Comparison of ENCODE assay signal across 33 cellular contexts in the genomic region with DNA sequence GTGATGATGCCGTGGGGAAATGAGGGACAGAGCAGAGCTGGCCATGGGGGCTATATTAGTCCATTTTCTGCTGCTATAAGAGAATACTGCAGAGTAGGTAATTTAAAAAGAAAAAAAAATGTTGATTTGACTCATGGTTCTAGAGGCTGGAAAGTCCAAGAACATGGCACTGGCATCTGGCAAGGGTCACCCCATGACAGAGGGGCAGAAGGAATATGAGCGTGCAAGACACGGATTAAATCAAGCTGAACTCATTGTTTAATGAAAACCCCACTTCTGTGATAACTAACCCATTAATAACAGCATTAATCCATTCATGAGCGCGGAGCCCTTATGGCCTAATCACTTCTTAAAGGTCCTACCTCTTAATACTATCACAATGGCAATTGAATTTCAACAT.
DNase-seq lines count a peak whose midpoint lies in the region; ATAC-seq, FAIRE-seq and TF ChIP-seq lines count a peak whose summit lies in the region.
"Had no signal": no experiment of that assay in that cellular context is flagged by ENCODE, and none has a peak within 500 bp of the region (broad histone marks: within the 10 kb centered on the region; RNA-seq: fewer than 3 reads in every experiment).

No MANE protein-coding gene starts in this region.

- WGBS in HepG2 (ENCODE audit: low lambda C conversion rate) = 58% methylated on average over 5 of the region's 5 CpGs
- WGBS in right lobe of liver (ENCODE audit: insufficient coverage, low coverage, low lambda C conversion rate, missing lambda C conversion rate) = 94% methylated on average over 5 of the region's 5 CpGs

- no peaks in the 10 kb centered on the region for H4K20me1 ChIP-seq in HepG2 (ENCODE audit: insufficient read depth, low read length)
- H4K20me1 ChIP-seq: BLaER1; BLaER1 treated with 17β-estradiol and CSF1 and Interleukin-3, amounts not matched to agents 10 nM and 100 nM had no signal

- CTCF ChIA-PET in HepG2 (lab: Yijun Ruan, JAX; ENCODE audit: low intra/inter-chr PET ratio, low total read pairs) = no interaction called here
- CTCF ChIA-PET in HEK293 (lab: Yijun Ruan, JAX) = interaction anchor here (0.9 kb wide), 1 partner anchor 259 kb away, joined by 3 read pairs; no protein-coding TSS in a partner anchor

- no peaks in the 10 kb centered on the region; the same call in 1 of the 2 replicates for H3K9me3 ChIP-seq in HepG2 (ENCODE audit: low read length)
- peaks cover 0 to 3% (median 0%) of the 10 kb centered on the region in 4 donors for H3K9me3 ChIP-seq in right lobe of liver
- no peaks in the 10 kb centered on the region for H3K9me3 ChIP-seq in HEK293 (ENCODE audit: control insufficient read depth, insufficient read depth, low read depth, low read length)
- H3K9me3 ChIP-seq: A549, BE2C, Caco-2 had no signal

- POLR2A ChIA-PET in HepG2 (lab: Yijun Ruan, JAX) = no interaction called here
- POLR2A ChIA-PET in HEK293 (lab: Yijun Ruan, JAX) = no interaction called here

- TF ChIP-seq CTCF in HepG2 (CRISPR knock-in tag; IDR thresholded peaks at IDR 0.05) = no peak
- no peak for TF ChIP-seq CTCF in right lobe of liver (IDR thresholded peaks at IDR 0.05)
- no peak for TF ChIP-seq CTCF in HEK293 (tag by site-specific recombination; IDR thresholded peaks at IDR 0.05)

- no peak for TF ChIP-seq RAD21 in HepG2 (CRISPR knock-in tag; IDR thresholded peaks at IDR 0.05)

- in situ Hi-C loops in HepG2 (cut with HindIII; ENCODE audit: extremely low pct_ligation_motif_present, low pct_unique_long_range_greater_than_20kb) = no loop called here

- H3K27ac ChIP-seq in HepG2 (ENCODE audit: extremely low read length, insufficient read depth, low read length) (no peak overlapping the region), right lobe of liver (no peak overlapping the region), HEK293 (ENCODE audit: extremely low read depth, low read depth, low read length) (no peak overlapping the region)
- H3K27ac ChIP-seq: 22Rv1; A549; BLaER1; BLaER1 treated with 17β-estradiol and CSF1 and Interleukin-3, amounts not matched to agents 10 nM and 100 nM; C4-2B had no signal

- TF ChIP-seq EP300 in HepG2 (IDR thresholded peaks at IDR 0.05; ENCODE audit: low read depth in 2 of 2, low read length in 2 of 2) = no peak
- TF ChIP-seq EP300 in HepG2 (CRISPR knock-in tag; IDR thresholded peaks at IDR 0.05; ENCODE audit: borderline replicate concordance) = no peak

- H3K36me3 ChIP-seq in HepG2 (replicated peaks in 1 of 2; ENCODE audit: control insufficient read depth in 1 of 2, insufficient read depth in 2 of 2, low read length in 2 of 2) (no peaks in the 10 kb centered on the region), right lobe of liver (no peaks in the 10 kb centered on the region), HEK293 (ENCODE audit: control insufficient read depth in 2 of 2, insufficient read depth in 1 of 2, low read length in 2 of 2) (no peaks in the 10 kb centered on the region)
- H3K36me3 ChIP-seq: BE2C; BLaER1; BLaER1 treated with 17β-estradiol and CSF1 and Interleukin-3, amounts not matched to agents 10 nM and 100 nM had no signal

- H3K27me3 ChIP-seq in HepG2 (ENCODE audit: control insufficient read depth in 1 of 2, insufficient read depth in 2 of 2, low read length in 2 of 2) (no peaks in the 10 kb centered on the region), right lobe of liver (no peaks in the 10 kb centered on the region)
- H3K27me3 ChIP-seq: BE2C; BLaER1; BLaER1 treated with 17β-estradiol and CSF1 and Interleukin-3, amounts not matched to agents 10 nM and 100 nM had no signal

- DNase-seq in NCI-H2171 treated with DMSO at 0.1 percent for 48 hours (lab: John Stamatoyannopoulos, UW) (peak; percentile 38), NCI-H2171 (lab: John Stamatoyannopoulos, UW) (no peak), HepG2 (ENCODE audit: low spot score) (no peak), right lobe of liver (no peak), activated gamma-delta T cell (lab: John Stamatoyannopoulos, UW) (no peak)
- DNase-seq: 8988T; ACHN; AML-193; BE2C; C1 segment of cervical spinal cord; Caco-2; Calu3; CD4-positive, alpha-beta memory T cell; CD4-positive, alpha-beta T cell; CD4-positive, CD25-positive, alpha-beta regulatory T cell; CD8-positive, alpha-beta memory T cell; CD8-positive, alpha-beta T cell; COR-L47; DMS 273 treated with DMSO at 0.1 percent for 48 hours; DMS153; DMS53; DMS79; DMS79 treated with DMSO at 0.1 percent for 48 hours; DND-41; EL had no signal

- no peaks in the 10 kb centered on the region for H3K79me2 ChIP-seq in HepG2 (ENCODE audit: insufficient read depth, low read length)

- H3K4me3 ChIP-seq in HepG2 (replicated peaks in 1 of 3; ENCODE audit: insufficient read depth in 1 of 3, low read depth in 2 of 3, low read length in 3 of 3) (no peak overlapping the region), right lobe of liver (no peak overlapping the region), HEK293 (ENCODE audit: low read depth, low read length) (no peak overlapping the region)
- H3K4me3 ChIP-seq: A549; BLaER1; BLaER1 treated with 17β-estradiol and CSF1 and Interleukin-3, amounts not matched to agents 10 nM and 100 nM had no signal

- intact Hi-C loops in HepG2 (cut with micrococcal nuclease; ENCODE audit: unreplicated experiment) = no loop called here
- intact Hi-C loops in right lobe of liver (cut with DNase I) = no loop called here

- no peak for TF ChIP-seq POLR2A in HepG2 (IDR thresholded peaks at IDR 0.05; ENCODE audit: insufficient read depth in 1 of 2, low read depth in 2 of 2, low read length in 2 of 2)
- TF ChIP-seq POLR2A in right lobe of liver (IDR thresholded peaks at IDR 0.05) = no peak

- ATAC-seq in HepG2 (no peak), right lobe of liver (no peak)
- ATAC-seq: A549; CD8-positive, alpha-beta T cell had no signal

- H2AFZ ChIP-seq in HepG2 (ENCODE audit: low read length) = no peak overlapping the region

- H3K9ac ChIP-seq in HepG2 (ENCODE audit: insufficient read depth, low read depth, low read length) = no peak overlapping the region
- H3K9ac ChIP-seq: BLaER1; BLaER1 treated with 17β-estradiol and CSF1 and Interleukin-3, amounts not matched to agents 10 nM and 100 nM had no signal

- H3K4me1 ChIP-seq in HepG2 (ENCODE audit: insufficient read depth, low read length) (no peaks in the 10 kb centered on the region), right lobe of liver (peaks cover 0 to 7% (median 0%) of the 10 kb centered on the region in 4 donors), HEK293 (ENCODE audit: control insufficient read depth, insufficient read depth, low read length) (no peaks in the 10 kb centered on the region)
- H3K4me1 ChIP-seq: A549, BE2C had no signal

- H3K4me2 ChIP-seq in HepG2 (ENCODE audit: low read depth, low read length) = no peak overlapping the region
- H3K4me2 ChIP-seq: A549; BLaER1; BLaER1 treated with 17β-estradiol and CSF1 and Interleukin-3, amounts not matched to agents 10 nM and 100 nM had no signal

- no peak for FAIRE-seq in HepG2 (lab: Jason Lieb, UNC)
- FAIRE-seq: A204.1, A549, D721Med had no signal

- BruUV-seq in HepG2 (replicated peaks; lab: Mats Ljungman, UMichigan) = no TSS peak

TF ChIP-seq in HepG2, 621 proteins besides CTCF, POLR2A, EP300 and RAD21:
- TF ChIP-seq ZNF564 (CRISPR knock-in tag; IDR thresholded peaks at IDR 0.05) (peak; percentile 93; the same call in 1 of the 2 replicates), AGO2 (optimal IDR thresholded peaks at IDR 0.05; ENCODE audit: low read depth, low read length) (no peak)

TF ChIP-seq in HEK293, 187 proteins besides CTCF, POLR2A, EP300 and RAD21:
- TF ChIP-seq ZNF501 (tag by site-specific recombination; IDR thresholded peaks at IDR 0.05) (no peak), ZNF791 (tag by site-specific recombination; IDR thresholded peaks at IDR 0.05) (no peak), SETDB1 (IDR thresholded peaks at IDR 0.05; ENCODE audit: insufficient read length, low read length) (peak; percentile 31)
